ENCODE assay signal across 1 cellular context in the genomic region with DNA sequence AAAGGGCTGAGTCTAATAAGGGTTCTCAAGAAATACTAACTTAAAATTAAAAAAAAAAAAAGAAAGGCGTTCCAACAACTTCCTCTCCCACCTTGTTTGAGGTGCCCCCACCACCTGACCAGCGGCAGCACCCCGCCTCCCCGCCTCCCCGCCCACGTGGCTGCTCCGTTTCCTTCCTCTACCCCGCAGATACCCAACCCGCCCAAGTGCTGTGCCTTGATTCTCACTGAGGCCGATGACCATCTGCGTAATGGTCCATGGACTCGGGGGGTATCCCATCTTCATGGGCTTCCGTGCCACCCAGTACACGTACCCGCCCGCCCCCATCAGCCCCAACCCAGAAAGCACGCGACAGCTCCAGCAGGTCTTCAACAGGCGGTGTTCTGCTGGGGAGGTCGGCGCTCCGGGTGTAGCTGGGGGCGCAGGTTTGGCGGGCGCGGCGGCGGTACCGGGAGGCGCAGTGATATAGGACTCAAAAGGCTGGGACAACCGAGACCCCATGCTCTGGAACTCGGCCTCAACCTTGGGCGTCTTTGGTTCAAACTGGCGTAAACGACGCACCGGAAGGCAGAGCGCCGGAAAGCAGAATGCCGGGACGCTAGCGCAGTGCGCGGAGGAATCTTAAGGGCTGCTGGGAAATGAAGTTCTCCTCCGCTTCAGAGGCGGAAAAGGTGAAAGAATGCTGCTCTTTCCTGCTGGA.
TF ChIP-seq lines count a peak whose summit lies in the region.

A gene with protein sequence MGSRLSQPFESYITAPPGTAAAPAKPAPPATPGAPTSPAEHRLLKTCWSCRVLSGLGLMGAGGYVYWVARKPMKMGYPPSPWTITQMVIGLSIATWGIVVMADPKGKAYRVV (minus strand): TSS at position 545 of the 700 bp plus-strand sequence. CDS start 44 bp downstream, at position 501.

TF ChIP-seq in K562, 482 proteins besides CTCF, POLR2A, EP300 and RAD21 (continued from another document and continues in another):
- TF ChIP-seq, protein P1, sequence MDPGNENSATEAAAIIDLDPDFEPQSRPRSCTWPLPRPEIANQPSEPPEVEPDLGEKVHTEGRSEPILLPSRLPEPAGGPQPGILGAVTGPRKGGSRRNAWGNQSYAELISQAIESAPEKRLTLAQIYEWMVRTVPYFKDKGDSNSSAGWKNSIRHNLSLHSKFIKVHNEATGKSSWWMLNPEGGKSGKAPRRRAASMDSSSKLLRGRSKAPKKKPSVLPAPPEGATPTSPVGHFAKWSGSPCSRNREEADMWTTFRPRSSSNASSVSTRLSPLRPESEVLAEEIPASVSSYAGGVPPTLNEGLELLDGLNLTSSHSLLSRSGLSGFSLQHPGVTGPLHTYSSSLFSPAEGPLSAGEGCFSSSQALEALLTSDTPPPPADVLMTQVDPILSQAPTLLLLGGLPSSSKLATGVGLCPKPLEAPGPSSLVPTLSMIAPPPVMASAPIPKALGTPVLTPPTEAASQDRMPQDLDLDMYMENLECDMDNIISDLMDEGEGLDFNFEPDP (CRISPR knock-in tag; IDR thresholded peaks at IDR 0.05) = no peak
- TF ChIP-seq ZNF146 (CRISPR knock-in tag; IDR thresholded peaks at IDR 0.05; ENCODE audit: unreplicated experiment) (no peak), ETV6 (IDR thresholded peaks at IDR 0.05; ENCODE audit: borderline replicate concordance in 1 of 2, low read depth in 2 of 2, low read length in 1 of 2) (no peak), ETV6 (CRISPR knock-in tag; IDR thresholded peaks at IDR 0.05; ENCODE audit: borderline replicate concordance) (no peak), KAT8 (IDR thresholded peaks at IDR 0.05; ENCODE audit: low read depth) (no peak), POLR2H (tag; IDR thresholded peaks at IDR 0.05; ENCODE audit: low read depth) (0 out of 2 replicates have a peak, but pooled peaks have one; percentile 29), NUFIP1 (IDR thresholded peaks at IDR 0.05; ENCODE audit: partially characterized antibody) (no peak), ZZZ3 (IDR thresholded peaks at IDR 0.05) (no peak), MAFF (IDR thresholded peaks at IDR 0.05; ENCODE audit: low read length) (no peak), ZNF197 (CRISPR knock-in tag; IDR thresholded peaks at IDR 0.05; ENCODE audit: low read depth) (no peak), PHTF2 (CRISPR knock-in tag; IDR thresholded peaks at IDR 0.05) (no peak), ZNF778 (CRISPR knock-in tag; IDR thresholded peaks at IDR 0.05) (no peak), SUPT5H (IDR thresholded peaks at IDR 0.05) (peak; percentile 69), ETS2 (tag; IDR thresholded peaks at IDR 0.05; ENCODE audit: borderline replicate concordance, poor library complexity, severe bottlenecking) (no peak), TAL1 (IDR thresholded peaks at IDR 0.05) (no peak), SMAD2 (IDR thresholded peaks at IDR 0.05; ENCODE audit: low read depth, low read length) (no peak), ZNF316 (IDR thresholded peaks at IDR 0.05) (no peak), PRMT5 (CRISPR knock-in tag; IDR thresholded peaks at IDR 0.05) (no peak), ZNF408 (CRISPR knock-in tag; IDR thresholded peaks at IDR 0.05; ENCODE audit: low read depth) (no peak), CBX2 (IDR thresholded peaks at IDR 0.05; ENCODE audit: insufficient read depth, low read length, poor library complexity, severe bottlenecking) (no peak), FOXA1 (IDR thresholded peaks at IDR 0.05; ENCODE audit: borderline replicate concordance) (no peak), EGR1 (conservative IDR thresholded peaks at IDR 0.05) (peak; percentile 66)
- TF ChIP-seq, protein P2, sequence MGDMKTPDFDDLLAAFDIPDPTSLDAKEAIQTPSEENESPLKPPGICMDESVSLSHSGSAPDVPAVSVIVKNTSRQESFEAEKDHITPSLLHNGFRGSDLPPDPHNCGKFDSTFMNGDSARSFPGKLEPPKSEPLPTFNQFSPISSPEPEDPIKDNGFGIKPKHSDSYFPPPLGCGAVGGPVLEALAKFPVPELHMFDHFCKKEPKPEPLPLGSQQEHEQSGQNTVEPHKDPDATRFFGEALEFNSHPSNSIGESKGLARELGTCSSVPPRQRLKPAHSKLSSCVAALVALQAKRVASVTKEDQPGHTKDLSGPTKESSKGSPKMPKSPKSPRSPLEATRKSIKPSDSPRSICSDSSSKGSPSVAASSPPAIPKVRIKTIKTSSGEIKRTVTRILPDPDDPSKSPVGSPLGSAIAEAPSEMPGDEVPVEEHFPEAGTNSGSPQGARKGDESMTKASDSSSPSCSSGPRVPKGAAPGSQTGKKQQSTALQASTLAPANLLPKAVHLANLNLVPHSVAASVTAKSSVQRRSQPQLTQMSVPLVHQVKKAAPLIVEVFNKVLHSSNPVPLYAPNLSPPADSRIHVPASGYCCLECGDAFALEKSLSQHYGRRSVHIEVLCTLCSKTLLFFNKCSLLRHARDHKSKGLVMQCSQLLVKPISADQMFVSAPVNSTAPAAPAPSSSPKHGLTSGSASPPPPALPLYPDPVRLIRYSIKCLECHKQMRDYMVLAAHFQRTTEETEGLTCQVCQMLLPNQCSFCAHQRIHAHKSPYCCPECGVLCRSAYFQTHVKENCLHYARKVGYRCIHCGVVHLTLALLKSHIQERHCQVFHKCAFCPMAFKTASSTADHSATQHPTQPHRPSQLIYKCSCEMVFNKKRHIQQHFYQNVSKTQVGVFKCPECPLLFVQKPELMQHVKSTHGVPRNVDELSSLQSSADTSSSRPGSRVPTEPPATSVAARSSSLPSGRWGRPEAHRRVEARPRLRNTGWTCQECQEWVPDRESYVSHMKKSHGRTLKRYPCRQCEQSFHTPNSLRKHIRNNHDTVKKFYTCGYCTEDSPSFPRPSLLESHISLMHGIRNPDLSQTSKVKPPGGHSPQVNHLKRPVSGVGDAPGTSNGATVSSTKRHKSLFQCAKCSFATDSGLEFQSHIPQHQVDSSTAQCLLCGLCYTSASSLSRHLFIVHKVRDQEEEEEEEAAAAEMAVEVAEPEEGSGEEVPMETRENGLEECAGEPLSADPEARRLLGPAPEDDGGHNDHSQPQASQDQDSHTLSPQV (IDR thresholded peaks at IDR 0.05) = no peak
- TF ChIP-seq, protein P3, sequence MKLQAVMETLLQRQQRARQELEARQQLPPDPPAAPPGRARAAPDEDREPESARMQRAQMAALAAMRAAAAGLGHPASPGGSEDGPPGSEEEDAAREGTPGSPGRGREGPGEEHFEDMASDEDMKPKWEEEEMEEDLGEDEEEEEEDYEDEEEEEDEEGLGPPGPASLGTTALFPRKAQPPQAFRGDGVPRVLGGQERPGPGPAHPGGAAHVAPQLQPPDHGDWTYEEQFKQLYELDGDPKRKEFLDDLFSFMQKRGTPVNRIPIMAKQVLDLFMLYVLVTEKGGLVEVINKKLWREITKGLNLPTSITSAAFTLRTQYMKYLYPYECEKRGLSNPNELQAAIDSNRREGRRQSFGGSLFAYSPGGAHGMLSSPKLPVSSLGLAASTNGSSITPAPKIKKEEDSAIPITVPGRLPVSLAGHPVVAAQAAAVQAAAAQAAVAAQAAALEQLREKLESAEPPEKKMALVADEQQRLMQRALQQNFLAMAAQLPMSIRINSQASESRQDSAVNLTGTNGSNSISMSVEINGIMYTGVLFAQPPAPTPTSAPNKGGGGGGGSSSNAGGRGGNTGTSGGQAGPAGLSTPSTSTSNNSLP (IDR thresholded peaks at IDR 0.05; ENCODE audit: borderline replicate concordance, low read depth, low read length) = no peak
- TF ChIP-seq, protein P4, sequence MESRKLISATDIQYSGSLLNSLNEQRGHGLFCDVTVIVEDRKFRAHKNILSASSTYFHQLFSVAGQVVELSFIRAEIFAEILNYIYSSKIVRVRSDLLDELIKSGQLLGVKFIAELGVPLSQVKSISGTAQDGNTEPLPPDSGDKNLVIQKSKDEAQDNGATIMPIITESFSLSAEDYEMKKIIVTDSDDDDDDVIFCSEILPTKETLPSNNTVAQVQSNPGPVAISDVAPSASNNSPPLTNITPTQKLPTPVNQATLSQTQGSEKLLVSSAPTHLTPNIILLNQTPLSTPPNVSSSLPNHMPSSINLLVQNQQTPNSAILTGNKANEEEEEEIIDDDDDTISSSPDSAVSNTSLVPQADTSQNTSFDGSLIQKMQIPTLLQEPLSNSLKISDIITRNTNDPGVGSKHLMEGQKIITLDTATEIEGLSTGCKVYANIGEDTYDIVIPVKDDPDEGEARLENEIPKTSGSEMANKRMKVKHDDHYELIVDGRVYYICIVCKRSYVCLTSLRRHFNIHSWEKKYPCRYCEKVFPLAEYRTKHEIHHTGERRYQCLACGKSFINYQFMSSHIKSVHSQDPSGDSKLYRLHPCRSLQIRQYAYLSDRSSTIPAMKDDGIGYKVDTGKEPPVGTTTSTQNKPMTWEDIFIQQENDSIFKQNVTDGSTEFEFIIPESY (CRISPR knock-in tag; IDR thresholded peaks at IDR 0.05) = no peak
- TF ChIP-seq, protein P5, sequence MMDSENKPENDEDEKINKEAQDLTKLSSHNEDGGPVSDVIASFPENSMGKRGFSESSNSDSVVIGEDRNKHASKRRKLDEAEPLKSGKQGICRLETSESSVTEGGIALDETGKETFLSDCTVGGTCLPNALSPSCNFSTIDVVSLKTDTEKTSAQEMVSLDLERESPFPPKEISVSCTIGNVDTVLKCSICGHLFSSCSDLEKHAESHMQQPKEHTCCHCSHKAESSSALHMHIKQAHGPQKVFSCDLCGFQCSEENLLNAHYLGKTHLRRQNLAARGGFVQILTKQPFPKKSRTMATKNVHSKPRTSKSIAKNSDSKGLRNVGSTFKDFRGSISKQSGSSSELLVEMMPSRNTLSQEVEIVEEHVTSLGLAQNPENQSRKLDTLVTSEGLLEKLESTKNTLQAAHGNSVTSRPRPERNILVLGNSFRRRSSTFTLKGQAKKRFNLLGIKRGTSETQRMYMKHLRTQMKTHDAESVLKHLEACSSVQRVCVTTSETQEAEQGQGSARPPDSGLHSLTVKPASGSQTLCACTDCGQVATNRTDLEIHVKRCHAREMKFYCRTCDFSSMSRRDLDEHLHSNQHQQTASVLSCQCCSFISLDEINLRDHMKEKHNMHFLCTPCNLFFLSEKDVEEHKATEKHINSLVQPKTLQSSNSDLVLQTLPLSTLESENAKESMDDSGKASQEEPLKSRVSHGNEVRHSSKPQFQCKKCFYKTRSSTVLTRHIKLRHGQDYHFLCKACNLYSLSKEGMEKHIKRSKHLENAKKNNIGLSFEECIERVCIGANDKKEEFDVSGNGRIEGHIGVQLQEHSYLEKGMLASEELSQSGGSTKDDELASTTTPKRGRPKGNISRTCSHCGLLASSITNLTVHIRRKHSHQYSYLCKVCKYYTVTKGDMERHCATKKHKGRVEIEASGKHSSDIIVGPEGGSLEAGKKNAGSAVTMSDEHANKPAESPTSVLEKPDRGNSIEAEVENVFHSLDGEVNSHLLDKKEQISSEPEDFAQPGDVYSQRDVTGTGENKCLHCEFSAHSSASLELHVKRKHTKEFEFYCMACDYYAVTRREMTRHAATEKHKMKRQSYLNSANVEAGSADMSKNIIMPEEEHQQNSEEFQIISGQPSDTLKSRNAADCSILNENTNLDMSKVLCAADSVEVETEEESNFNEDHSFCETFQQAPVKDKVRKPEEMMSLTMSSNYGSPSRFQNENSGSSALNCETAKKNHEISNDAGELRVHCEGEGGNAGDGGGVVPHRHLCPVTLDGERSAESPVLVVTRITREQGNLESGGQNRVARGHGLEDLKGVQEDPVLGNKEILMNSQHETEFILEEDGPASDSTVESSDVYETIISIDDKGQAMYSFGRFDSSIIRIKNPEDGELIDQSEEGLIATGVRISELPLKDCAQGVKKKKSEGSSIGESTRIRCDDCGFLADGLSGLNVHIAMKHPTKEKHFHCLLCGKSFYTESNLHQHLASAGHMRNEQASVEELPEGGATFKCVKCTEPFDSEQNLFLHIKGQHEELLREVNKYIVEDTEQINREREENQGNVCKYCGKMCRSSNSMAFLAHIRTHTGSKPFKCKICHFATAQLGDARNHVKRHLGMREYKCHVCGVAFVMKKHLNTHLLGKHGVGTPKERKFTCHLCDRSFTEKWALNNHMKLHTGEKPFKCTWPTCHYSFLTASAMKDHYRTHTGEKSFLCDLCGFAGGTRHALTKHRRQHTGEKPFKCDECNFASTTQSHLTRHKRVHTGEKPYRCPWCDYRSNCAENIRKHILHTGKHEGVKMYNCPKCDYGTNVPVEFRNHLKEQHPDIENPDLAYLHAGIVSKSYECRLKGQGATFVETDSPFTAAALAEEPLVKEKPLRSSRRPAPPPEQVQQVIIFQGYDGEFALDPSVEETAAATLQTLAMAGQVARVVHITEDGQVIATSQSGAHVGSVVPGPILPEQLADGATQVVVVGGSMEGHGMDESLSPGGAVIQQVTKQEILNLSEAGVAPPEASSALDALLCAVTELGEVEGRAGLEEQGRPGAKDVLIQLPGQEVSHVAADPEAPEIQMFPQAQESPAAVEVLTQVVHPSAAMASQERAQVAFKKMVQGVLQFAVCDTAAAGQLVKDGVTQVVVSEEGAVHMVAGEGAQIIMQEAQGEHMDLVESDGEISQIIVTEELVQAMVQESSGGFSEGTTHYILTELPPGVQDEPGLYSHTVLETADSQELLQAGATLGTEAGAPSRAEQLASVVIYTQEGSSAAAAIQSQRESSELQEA (IDR thresholded peaks at IDR 0.05; ENCODE audit: low read depth) = no peak
- TF ChIP-seq, protein P6, sequence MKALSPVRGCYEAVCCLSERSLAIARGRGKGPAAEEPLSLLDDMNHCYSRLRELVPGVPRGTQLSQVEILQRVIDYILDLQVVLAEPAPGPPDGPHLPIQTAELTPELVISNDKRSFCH (CRISPR knock-in tag; IDR thresholded peaks at IDR 0.05) = no peak
- TF ChIP-seq, protein P6 (tag; IDR thresholded peaks at IDR 0.05) = no peak
- TF ChIP-seq, protein P7, sequence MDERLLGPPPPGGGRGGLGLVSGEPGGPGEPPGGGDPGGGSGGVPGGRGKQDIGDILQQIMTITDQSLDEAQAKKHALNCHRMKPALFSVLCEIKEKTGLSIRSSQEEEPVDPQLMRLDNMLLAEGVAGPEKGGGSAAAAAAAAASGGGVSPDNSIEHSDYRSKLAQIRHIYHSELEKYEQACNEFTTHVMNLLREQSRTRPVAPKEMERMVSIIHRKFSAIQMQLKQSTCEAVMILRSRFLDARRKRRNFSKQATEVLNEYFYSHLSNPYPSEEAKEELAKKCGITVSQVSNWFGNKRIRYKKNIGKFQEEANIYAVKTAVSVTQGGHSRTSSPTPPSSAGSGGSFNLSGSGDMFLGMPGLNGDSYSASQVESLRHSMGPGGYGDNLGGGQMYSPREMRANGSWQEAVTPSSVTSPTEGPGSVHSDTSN (CRISPR knock-in tag; IDR thresholded peaks at IDR 0.05; ENCODE audit: low read depth) = no peak
- TF ChIP-seq, protein P7 (tag; conservative IDR thresholded peaks at IDR 0.05; ENCODE audit: low read depth) = no peak
